16 cellular contexts compared by ENCODE assay signal in genomic region chr17:50618941-50619340, GRCh38. TPM values are rescaled to one million over a fixed set of nuclear protein-coding genes. Genes with fewer than 3 reads are reported as not detected.
DNase-seq lines count a peak whose midpoint lies in the region; ATAC-seq and TF ChIP-seq lines count a peak whose summit lies in the region.
"Had no signal": no experiment of that assay in that cellular context is flagged by ENCODE, and none has a peak within 500 bp of the region (broad histone marks: within the 10 kb centered on the region; RNA-seq: fewer than 3 reads in every experiment).

No MANE protein-coding gene starts in this region.

- no peaks in the 10 kb centered on the region for H3K79me2 ChIP-seq in SK-N-SH (ENCODE audit: insufficient read depth)

- H2AFZ ChIP-seq in SK-N-SH (ENCODE audit: low read depth): peak overlapping the region; percentile 73; the same call in 1 of the 2 replicates

- H3K4me1 ChIP-seq in SK-N-SH (ENCODE audit: control insufficient read depth in 1 of 2, insufficient read depth in 2 of 2, low read depth in 1 of 2, low read length in 1 of 2): peaks cover 6 to 33% of the 10 kb centered on the region in 2 experiments; a peak in 2 of 4 replicates

- H4K20me1 ChIP-seq in SK-N-SH (ENCODE audit: insufficient read depth): no peaks in the 10 kb centered on the region

- no peak for TF ChIP-seq EP300 in SK-N-SH (IDR thresholded peaks at IDR 0.05; ENCODE audit: borderline replicate concordance in 1 of 2, low read depth in 1 of 2, low read length in 1 of 2)

- H3K27ac Mint-ChIP-seq in stimulated activated naive CD8-positive, alpha-beta T cell treated with anti-CD3 and anti-CD28 coated beads, Interleukin-15, amount 100 ng/mL, for 72 hours: no peak overlapping the region
- H3K27ac Mint-ChIP-seq in progenitor cell of endocrine pancreas: no peak overlapping the region
- H3K27ac Mint-ChIP-seq: activated CD4-positive, alpha-beta T cell treated with anti-CD3 and anti-CD28 coated beads for 36 hours; activated naive CD4-positive, alpha-beta T cell treated with anti-CD3 and anti-CD28 coated beads, Interleukin-2, amount 10 ng/mL, durations not matched to agents 7 days and 5 days had no signal

- no peak overlapping the region for H3K27ac ChIP-seq in SK-N-SH (ENCODE audit: low read depth in 2 of 2, low read length in 1 of 2)
- H3K27ac ChIP-seq: brain microvascular endothelial cell had no signal

- peaks cover 49% of the 10 kb centered on the region for H3K27me3 Mint-ChIP-seq in stimulated activated naive CD8-positive, alpha-beta T cell treated with anti-CD3 and anti-CD28 coated beads, Interleukin-15, amount 100 ng/mL, for 72 hours
- peaks cover 38% of the 10 kb centered on the region for H3K27me3 Mint-ChIP-seq in progenitor cell of endocrine pancreas
- H3K27me3 Mint-ChIP-seq: activated CD4-positive, alpha-beta T cell treated with anti-CD3 and anti-CD28 coated beads for 36 hours had no signal

- no peak overlapping the region for H3K4me2 ChIP-seq in SK-N-SH

- no peak overlapping the region for H3K4me3 ChIP-seq in SK-N-SH (ENCODE audit: low read depth in 2 of 2, low read length in 1 of 2)
- no peak overlapping the region for H3K4me3 ChIP-seq in fibroblast of pulmonary artery (replicated peaks; ENCODE audit: low read depth, low read length)
- H3K4me3 ChIP-seq: dorsolateral prefrontal cortex had no signal

- no peak overlapping the region for H3K9ac ChIP-seq in SK-N-SH

- peak; percentile 13 for ATAC-seq in stimulated activated naive CD8-positive, alpha-beta T cell treated with anti-CD3 and anti-CD28 coated beads, Interleukin-15, amount 100 ng/mL, for 72 hours
- no peak for ATAC-seq in stimulated activated naive CD8-positive, alpha-beta T cell treated with anti-CD3 and anti-CD28 coated beads, Interleukin-15, Interleukin-2, amounts not matched to agents 100 U/mL and 50 U/mL, for 24 hours
- ATAC-seq in HG03097 (IDR thresholded peaks at IDR 0.05; ENCODE audit: low FRiP score, unreplicated experiment) (no peak), GM21360 (IDR thresholded peaks at IDR 0.05; ENCODE audit: unreplicated experiment) (no peak), GM19035 (IDR thresholded peaks at IDR 0.05; ENCODE audit: unreplicated experiment) (no peak)
- ATAC-seq: activated CD4-positive, alpha-beta T cell treated with anti-CD3 and anti-CD28 coated beads for 36 hours had no signal

- TF ChIP-seq CTCF in SK-N-SH (IDR thresholded peaks at IDR 0.05): no peak
- TF ChIP-seq CTCF in fibroblast of pulmonary artery (IDR thresholded peaks at IDR 0.05; ENCODE audit: low read length, missing control alignments): no peak
- TF ChIP-seq CTCF in progenitor cell of endocrine pancreas (IDR thresholded peaks at IDR 0.05; ENCODE audit: unreplicated experiment): no peak

- no peaks in the 10 kb centered on the region for H3K9me3 Mint-ChIP-seq in stimulated activated naive CD8-positive, alpha-beta T cell treated with anti-CD3 and anti-CD28 coated beads, Interleukin-15, amount 100 ng/mL, for 72 hours
- H3K9me3 Mint-ChIP-seq in progenitor cell of endocrine pancreas (ENCODE audit: low read depth): no peaks in the 10 kb centered on the region
- H3K9me3 Mint-ChIP-seq: activated naive CD4-positive, alpha-beta T cell treated with anti-CD3 and anti-CD28 coated beads, Interleukin-2, amount 10 ng/mL, durations not matched to agents 7 days and 5 days had no signal

- no peak for TF ChIP-seq RAD21 in SK-N-SH (IDR thresholded peaks at IDR 0.05; ENCODE audit: low read length)

- H3K9me2 ChIP-seq in SK-N-SH: no peaks in the 10 kb centered on the region

- peaks cover 10% of the 10 kb centered on the region for H3K4me1 Mint-ChIP-seq in stimulated activated naive CD8-positive, alpha-beta T cell treated with anti-CD3 and anti-CD28 coated beads, Interleukin-15, amount 100 ng/mL, for 72 hours
- H3K4me1 Mint-ChIP-seq in progenitor cell of endocrine pancreas (ENCODE audit: low read depth): peaks cover 4% of the 10 kb centered on the region
- H3K4me1 Mint-ChIP-seq: activated CD4-positive, alpha-beta T cell treated with anti-CD3 and anti-CD28 coated beads for 36 hours had no signal

- H3K4me3 Mint-ChIP-seq in stimulated activated naive CD8-positive, alpha-beta T cell treated with anti-CD3 and anti-CD28 coated beads, Interleukin-15, amount 100 ng/mL, for 72 hours: no peak overlapping the region
- H3K4me3 Mint-ChIP-seq in progenitor cell of endocrine pancreas (ENCODE audit: low read depth): no peak overlapping the region
- H3K4me3 Mint-ChIP-seq: activated CD4-positive, alpha-beta T cell treated with anti-CD3 and anti-CD28 coated beads for 36 hours; activated naive CD4-positive, alpha-beta T cell treated with anti-CD3 and anti-CD28 coated beads, Interleukin-2, amount 10 ng/mL, durations not matched to agents 7 days and 5 days had no signal

- DNase-seq in stimulated activated naive CD8-positive, alpha-beta T cell treated with anti-CD3 and anti-CD28 coated beads, Interleukin-15, amount 100 ng/mL, for 72 hours: no peak
- no peak for DNase-seq in stimulated activated naive CD8-positive, alpha-beta T cell treated with anti-CD3 and anti-CD28 coated beads, Interleukin-15, Interleukin-2, amounts not matched to agents 100 U/mL and 50 U/mL, for 24 hours
- no peak for DNase-seq in SK-N-SH
- DNase-seq in fibroblast of pulmonary artery (ENCODE audit: low read depth): peak; percentile 19
- no peak for DNase-seq in progenitor cell of endocrine pancreas (ENCODE audit: low spot score, unreplicated experiment)
- DNase-seq: activated CD4-positive, alpha-beta T cell treated with anti-CD3 and anti-CD28 coated beads for 36 hours; activated CD8-positive, alpha-beta memory T cell treated with anti-CD3 and anti-CD28 coated beads, Interleukin-2, amount 50 U/mL, for 48 hours; activated naive CD4-positive, alpha-beta T cell treated with anti-CD3 and anti-CD28 coated beads, Interleukin-2, amount 10 ng/mL, durations not matched to agents 7 days and 5 days; brain microvascular endothelial cell; dorsolateral prefrontal cortex; left cardiac atrium; NCI-H524 had no signal

- CTCF ChIA-PET in SK-N-SH (lab: Yijun Ruan, JAX): interaction anchor here (0.5 to 22.2 kb wide), 7 partner anchors 7 to 136 kb away, joined by 3 to 1212 read pairs (median 10); partner anchors contain the start of genes ABCC3, CACNA1G and SPATA20

- no peaks in the 10 kb centered on the region for H3K36me3 ChIP-seq in SK-N-SH (replicated peaks in 1 of 2; ENCODE audit: control insufficient read depth in 1 of 2, insufficient read depth in 2 of 2, low read length in 1 of 2)
- H3K36me3 ChIP-seq: brain microvascular endothelial cell had no signal

- 92% methylated on average over 8 of the region's 11 CpGs for WGBS in SK-N-SH (ENCODE audit: low lambda C conversion rate)

- H3K27me3 ChIP-seq in SK-N-SH (ENCODE audit: insufficient read depth): no peaks in the 10 kb centered on the region
- H3K27me3 ChIP-seq: brain microvascular endothelial cell, dorsolateral prefrontal cortex had no signal

- no peaks in the 10 kb centered on the region for H3K36me3 Mint-ChIP-seq in progenitor cell of endocrine pancreas (ENCODE audit: insufficient read depth)
- H3K36me3 Mint-ChIP-seq: activated naive CD4-positive, alpha-beta T cell treated with anti-CD3 and anti-CD28 coated beads, Interleukin-2, amount 10 ng/mL, durations not matched to agents 7 days and 5 days had no signal

- POLR2A ChIA-PET in SK-N-SH (lab: Yijun Ruan, JAX): no interaction called here

- no peaks in the 10 kb centered on the region for H3F3A ChIP-seq in SK-N-SH (replicated peaks; ENCODE audit: insufficient read depth)

- H3K9me3 ChIP-seq in SK-N-SH: no peaks in the 10 kb centered on the region

TF ChIP-seq in SK-N-SH, 30 proteins besides CTCF, POLR2A, EP300 and RAD21 (continues in another document):
- TF ChIP-seq REST (IDR thresholded peaks at IDR 0.05; ENCODE audit: low read depth, low read length) (no peak), GABPA (IDR thresholded peaks at IDR 0.05; ENCODE audit: low read depth) (no peak), EZH2phosphoT487 (IDR thresholded peaks at IDR 0.05; ENCODE audit: borderline replicate concordance, low read depth) (no peak), FOXJ3 (CRISPR knock-in tag; IDR thresholded peaks at IDR 0.05) (no peak), FOSL2 (IDR thresholded peaks at IDR 0.05; ENCODE audit: borderline replicate concordance, low read depth) (no peak), RFX5 (IDR thresholded peaks at IDR 0.05; ENCODE audit: low read length) (no peak)

RNA-seq across cellular contexts. Expression of gene ABCC3, which starts 15.7 kb away (rescaled TPM):
- polyA plus RNA-seq in SK-N-SH (2012; rRNA removed): 185 and 209 TPM in 2 replicates
- polyA plus RNA-seq in SK-N-SH (2012; cell fraction: cytosol; rRNA removed): 29.0 and 41.5 TPM in 2 replicates
- 1,427 and 1,497 TPM in 2 replicates for polyA plus RNA-seq in SK-N-SH (2012; cell fraction: nucleus; rRNA removed)
- total RNA-seq in progenitor cell of endocrine pancreas: 1.6 and 2.3 TPM in 2 replicates
- total RNA-seq: activated CD4-positive, alpha-beta T cell treated with anti-CD3 and anti-CD28 coated beads for 36 hours; T-helper 1 cell treated with Interleukin-12 subunit alpha and Interleukin-12 subunit beta and Interleukin-4 antibody, amounts not matched to agents 30 ng/mL and 1 ng/mL, for 36 hours had no signal

RNA-seq across cellular contexts. Expression of gene CACNA1G, which starts 58.4 kb away (rescaled TPM):
- 0.15 and 0.21 TPM in 2 replicates for polyA plus RNA-seq in SK-N-SH (2012; rRNA removed)
- 0.08 and 0.24 TPM in 2 replicates for polyA plus RNA-seq in SK-N-SH (2012; cell fraction: cytosol; rRNA removed)
- 0.36 and 0.48 TPM in 2 replicates for polyA plus RNA-seq in SK-N-SH (2012; cell fraction: nucleus; rRNA removed)
- 0.19 and 0.36 TPM in 2 replicates for total RNA-seq in progenitor cell of endocrine pancreas
- total RNA-seq: activated CD4-positive, alpha-beta T cell treated with anti-CD3 and anti-CD28 coated beads for 36 hours; T-helper 1 cell treated with Interleukin-12 subunit alpha and Interleukin-12 subunit beta and Interleukin-4 antibody, amounts not matched to agents 30 ng/mL and 1 ng/mL, for 36 hours had no signal
